In the genomic region with DNA sequence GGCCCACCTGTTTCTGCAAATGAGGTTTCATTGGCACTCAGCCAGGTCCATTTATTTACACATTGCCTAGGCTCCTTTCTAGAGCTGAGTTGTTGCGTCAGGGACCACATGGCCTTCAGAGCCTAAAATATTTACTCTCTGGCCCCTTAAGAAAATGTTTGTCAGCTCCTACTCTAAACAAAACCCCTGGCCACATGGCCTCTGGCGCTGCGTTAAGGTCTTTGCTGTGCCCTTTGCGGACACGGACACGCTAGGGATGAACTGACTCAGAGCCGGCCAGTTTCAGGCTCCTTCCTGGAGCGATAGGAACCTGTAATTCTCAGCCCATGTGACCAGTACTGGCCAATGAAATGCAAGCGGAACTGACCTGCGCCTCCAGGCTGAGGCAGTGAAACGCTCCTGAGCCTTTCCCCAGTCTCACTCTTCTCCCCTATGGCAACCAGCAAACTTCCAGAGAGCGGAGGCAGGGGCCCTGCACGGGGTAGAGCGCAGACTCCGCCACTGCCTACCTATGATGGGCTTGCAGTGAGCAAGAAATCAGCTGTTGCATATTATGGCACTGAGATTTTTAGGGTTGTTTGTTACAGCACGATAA, we compare ENCODE assay signal across 9 cellular contexts.
DNase-seq lines count a peak whose midpoint lies in the region; FAIRE-seq and TF ChIP-seq lines count a peak whose summit lies in the region.
"Had no signal": no experiment of that assay in that cellular context is flagged by ENCODE, and none has a peak within 500 bp of the region (broad histone marks: within the 10 kb centered on the region; RNA-seq: fewer than 3 reads in every experiment).

No MANE protein-coding gene starts in this region.

- no peak overlapping the region for H2BK120ac ChIP-seq in trophoblast cell (ENCODE audit: insufficient read depth, low read length, poor library complexity)

- DNase-seq in H4 (ENCODE audit: low spot score) (peak; percentile 93), NCI-H345 (lab: John Stamatoyannopoulos, UW) (peak; percentile 96), fibroblast of villous mesenchyme (ENCODE audit: low read depth) (peak; percentile 98), trophoblast cell (peak; percentile 96 to 97), D721Med (ENCODE audit: insufficient read length, low spot score) (no peak), pons (ENCODE audit: low spot score) (no peak), putamen (ENCODE audit: low spot score) (no peak), RWPE1 (ENCODE audit: low spot score) (no peak)
- DNase-seq: activated CD8-positive, alpha-beta T cell treated with anti-CD3 and anti-CD28 coated beads for 36 hours had no signal

- H4K8ac ChIP-seq in trophoblast cell (ENCODE audit: low read depth, low read length): peak overlapping the region; percentile 36

- WGBS in trophoblast cell (ENCODE audit: extremely low coverage, insufficient coverage, insufficient read length): no CpG with 5 or more reads among the region's 16 CpGs

- H3K4me3 ChIP-seq in fibroblast of villous mesenchyme (ENCODE audit: low read depth, low read length) (no peak overlapping the region), trophoblast cell (ENCODE audit: low read depth, low read length) (no peak overlapping the region)

- FAIRE-seq in D721Med (lab: Jason Lieb, UNC): no peak

- H3K79me2 ChIP-seq in trophoblast cell (ENCODE audit: control insufficient read depth, insufficient read depth, low read length, poor library complexity): peaks cover 2% of the 10 kb centered on the region

- no peak overlapping the region for H3K23ac ChIP-seq in trophoblast cell (ENCODE audit: low read length)

- H2BK5ac ChIP-seq in trophoblast cell (ENCODE audit: low read depth, low read length, poor library complexity): no peak overlapping the region

- H3K4me1 ChIP-seq in trophoblast cell (ENCODE audit: control insufficient read depth in 1 of 2, insufficient read depth in 2 of 2, low read length in 2 of 2): peaks cover 12 to 16% of the 10 kb centered on the region in 2 experiments

- H2BK12ac ChIP-seq in trophoblast cell (ENCODE audit: low read length): no peak overlapping the region

- no peak overlapping the region for H2AK5ac ChIP-seq in trophoblast cell (ENCODE audit: low read length)

- H3K36me3 ChIP-seq in trophoblast cell (ENCODE audit: control insufficient read depth in 1 of 2, insufficient read depth in 2 of 2, low read length in 2 of 2): no peaks in the 10 kb centered on the region

- peak overlapping the region; percentile 71 for H4K91ac ChIP-seq in trophoblast cell (ENCODE audit: low read depth, low read length)

- H2AFZ ChIP-seq in trophoblast cell (ENCODE audit: insufficient read depth, low read length, poor library complexity): peak overlapping the region; percentile 50

- no peak overlapping the region for H4K12ac ChIP-seq in trophoblast cell (ENCODE audit: low read depth, low read length)

- H3K4ac ChIP-seq in trophoblast cell (ENCODE audit: low read depth, low read length): no peak overlapping the region

- POLR2A ChIA-PET in RWPE1 (lab: Yijun Ruan, JAX; ENCODE audit: low non-redundant PET): no interaction called here

- H3K4me2 ChIP-seq in trophoblast cell (ENCODE audit: low read length): peak overlapping the region; percentile 12

- H3K79me1 ChIP-seq in trophoblast cell (ENCODE audit: low read length): peaks cover 5% of the 10 kb centered on the region

- H3K14ac ChIP-seq in trophoblast cell (ENCODE audit: low read length): no peak overlapping the region

- peaks cover 6% of the 10 kb centered on the region for H3K9me3 ChIP-seq in trophoblast cell (ENCODE audit: insufficient read depth, low read depth, low read length)

- no peaks in the 10 kb centered on the region for H3K27me3 ChIP-seq in trophoblast cell (ENCODE audit: insufficient read depth, low read length)

- no peak overlapping the region for H3K18ac ChIP-seq in trophoblast cell (ENCODE audit: low read length)

- no peak overlapping the region for H3K9ac ChIP-seq in trophoblast cell (ENCODE audit: low read length)

- CTCF ChIA-PET in RWPE1 (lab: Yijun Ruan, JAX): no interaction called here

- H3K27ac ChIP-seq in trophoblast cell (ENCODE audit: low read depth, low read length): peak overlapping the region; percentile 60
- H3K27ac ChIP-seq in RWPE1: no peak overlapping the region

- no peak for TF ChIP-seq CTCF in fibroblast of villous mesenchyme (IDR thresholded peaks at IDR 0.05; ENCODE audit: insufficient read depth, low read depth, low read length)
- TF ChIP-seq CTCF in D721Med (IDR thresholded peaks at IDR 0.05; ENCODE audit: insufficient read depth, missing control alignments): no peak
- TF ChIP-seq CTCF in RWPE1 (conservative IDR thresholded peaks at IDR 0.05; ENCODE audit: low read depth): no peak

Comparison
In these comparisons a context has a peak if more than half of its experiments do, and no peak if none do; other contexts are left out.
1. DNase-seq: peak in H4 (single experiment), NCI-H345 (single experiment), fibroblast of villous mesenchyme (single experiment) and trophoblast cell (2 of 2); none in D721Med (single experiment), pons (single experiment), putamen (single experiment) and RWPE1 (single experiment).